Comparison of ENCODE assay signal across 1 cellular context in the genomic region with DNA sequence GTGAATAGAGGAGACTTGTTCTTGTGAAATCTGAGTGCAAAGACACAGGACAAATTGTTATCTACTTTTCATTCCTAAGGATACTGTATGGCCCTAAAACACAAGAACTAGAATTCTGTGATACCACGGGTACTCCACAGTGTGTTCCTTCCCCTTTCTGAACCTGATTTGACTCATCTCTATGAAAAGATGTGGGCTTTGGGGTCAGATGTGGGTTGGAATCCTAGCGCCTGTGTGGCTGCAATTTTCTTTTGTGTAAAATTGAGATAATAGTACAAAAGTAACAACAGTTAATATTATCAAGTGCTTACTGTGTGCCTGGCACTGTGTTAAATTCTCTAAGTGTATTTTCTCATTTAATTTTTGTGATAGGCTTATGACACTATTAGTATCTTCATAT.
TF ChIP-seq lines count a peak whose summit lies in the region.

No MANE protein-coding gene starts in this region.

TF ChIP-seq in GM12878, 131 proteins besides CTCF, POLR2A, EP300 and RAD21 (continued from another document and continues in another):
- TF ChIP-seq, protein P1, sequence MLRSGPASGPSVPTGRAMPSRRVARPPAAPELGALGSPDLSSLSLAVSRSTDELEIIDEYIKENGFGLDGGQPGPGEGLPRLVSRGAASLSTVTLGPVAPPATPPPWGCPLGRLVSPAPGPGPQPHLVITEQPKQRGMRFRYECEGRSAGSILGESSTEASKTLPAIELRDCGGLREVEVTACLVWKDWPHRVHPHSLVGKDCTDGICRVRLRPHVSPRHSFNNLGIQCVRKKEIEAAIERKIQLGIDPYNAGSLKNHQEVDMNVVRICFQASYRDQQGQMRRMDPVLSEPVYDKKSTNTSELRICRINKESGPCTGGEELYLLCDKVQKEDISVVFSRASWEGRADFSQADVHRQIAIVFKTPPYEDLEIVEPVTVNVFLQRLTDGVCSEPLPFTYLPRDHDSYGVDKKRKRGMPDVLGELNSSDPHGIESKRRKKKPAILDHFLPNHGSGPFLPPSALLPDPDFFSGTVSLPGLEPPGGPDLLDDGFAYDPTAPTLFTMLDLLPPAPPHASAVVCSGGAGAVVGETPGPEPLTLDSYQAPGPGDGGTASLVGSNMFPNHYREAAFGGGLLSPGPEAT (IDR thresholded peaks at IDR 0.05; ENCODE audit: low read depth), result peak; percentile 74; the same call in 1 of the 2 replicates
- TF ChIP-seq, protein P2, sequence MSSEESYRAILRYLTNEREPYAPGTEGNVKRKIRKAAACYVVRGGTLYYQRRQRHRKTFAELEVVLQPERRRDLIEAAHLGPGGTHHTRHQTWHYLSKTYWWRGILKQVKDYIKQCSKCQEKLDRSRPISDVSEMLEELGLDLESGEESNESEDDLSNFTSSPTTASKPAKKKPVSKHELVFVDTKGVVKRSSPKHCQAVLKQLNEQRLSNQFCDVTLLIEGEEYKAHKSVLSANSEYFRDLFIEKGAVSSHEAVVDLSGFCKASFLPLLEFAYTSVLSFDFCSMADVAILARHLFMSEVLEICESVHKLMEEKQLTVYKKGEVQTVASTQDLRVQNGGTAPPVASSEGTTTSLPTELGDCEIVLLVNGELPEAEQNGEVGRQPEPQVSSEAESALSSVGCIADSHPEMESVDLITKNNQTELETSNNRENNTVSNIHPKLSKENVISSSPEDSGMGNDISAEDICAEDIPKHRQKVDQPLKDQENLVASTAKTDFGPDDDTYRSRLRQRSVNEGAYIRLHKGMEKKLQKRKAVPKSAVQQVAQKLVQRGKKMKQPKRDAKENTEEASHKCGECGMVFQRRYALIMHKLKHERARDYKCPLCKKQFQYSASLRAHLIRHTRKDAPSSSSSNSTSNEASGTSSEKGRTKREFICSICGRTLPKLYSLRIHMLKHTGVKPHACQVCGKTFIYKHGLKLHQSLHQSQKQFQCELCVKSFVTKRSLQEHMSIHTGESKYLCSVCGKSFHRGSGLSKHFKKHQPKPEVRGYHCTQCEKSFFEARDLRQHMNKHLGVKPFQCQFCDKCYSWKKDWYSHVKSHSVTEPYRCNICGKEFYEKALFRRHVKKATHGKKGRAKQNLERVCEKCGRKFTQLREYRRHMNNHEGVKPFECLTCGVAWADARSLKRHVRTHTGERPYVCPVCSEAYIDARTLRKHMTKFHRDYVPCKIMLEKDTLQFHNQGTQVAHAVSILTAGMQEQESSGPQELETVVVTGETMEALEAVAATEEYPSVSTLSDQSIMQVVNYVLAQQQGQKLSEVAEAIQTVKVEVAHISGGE (CRISPR knock-in tag; IDR thresholded peaks at IDR 0.05), result no peak
- TF ChIP-seq, protein P3, sequence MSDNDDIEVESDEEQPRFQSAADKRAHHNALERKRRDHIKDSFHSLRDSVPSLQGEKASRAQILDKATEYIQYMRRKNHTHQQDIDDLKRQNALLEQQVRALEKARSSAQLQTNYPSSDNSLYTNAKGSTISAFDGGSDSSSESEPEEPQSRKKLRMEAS (IDR thresholded peaks at IDR 0.05; ENCODE audit: low read depth, low read length), result no peak
- TF ChIP-seq STAT3 (IDR thresholded peaks at IDR 0.05; ENCODE audit: low read depth, low read length), result no peak
- no peak for TF ChIP-seq NFYA (IDR thresholded peaks at IDR 0.05; ENCODE audit: borderline replicate concordance, low read depth, low read length)
- peak; percentile 81 for TF ChIP-seq EED (IDR thresholded peaks at IDR 0.05; ENCODE audit: low read depth)
- 0 out of 2 replicates have a peak, but pooled peaks have one; percentile 54 for TF ChIP-seq CREM (IDR thresholded peaks at IDR 0.05; ENCODE audit: low read depth)
- TF ChIP-seq, protein P4, sequence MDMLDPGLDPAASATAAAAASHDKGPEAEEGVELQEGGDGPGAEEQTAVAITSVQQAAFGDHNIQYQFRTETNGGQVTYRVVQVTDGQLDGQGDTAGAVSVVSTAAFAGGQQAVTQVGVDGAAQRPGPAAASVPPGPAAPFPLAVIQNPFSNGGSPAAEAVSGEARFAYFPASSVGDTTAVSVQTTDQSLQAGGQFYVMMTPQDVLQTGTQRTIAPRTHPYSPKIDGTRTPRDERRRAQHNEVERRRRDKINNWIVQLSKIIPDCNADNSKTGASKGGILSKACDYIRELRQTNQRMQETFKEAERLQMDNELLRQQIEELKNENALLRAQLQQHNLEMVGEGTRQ (IDR thresholded peaks at IDR 0.05; ENCODE audit: borderline replicate concordance, low read depth, low read length), result no peak
- no peak for TF ChIP-seq ZNF207 (IDR thresholded peaks at IDR 0.05; ENCODE audit: borderline replicate concordance)
- no peak for TF ChIP-seq ATF7 (IDR thresholded peaks at IDR 0.05; ENCODE audit: low read depth)
- TF ChIP-seq NR2C2 (IDR thresholded peaks at IDR 0.05; ENCODE audit: borderline replicate concordance, control insufficient read depth, insufficient read length, low read depth), result no peak
- TF ChIP-seq KAT2A (conservative IDR thresholded peaks at IDR 0.05; ENCODE audit: control insufficient read depth, low read depth, low read length), result no peak
- no peak for TF ChIP-seq MXI1 (IDR thresholded peaks at IDR 0.05; ENCODE audit: low read depth, low read length)
- TF ChIP-seq RB1 (IDR thresholded peaks at IDR 0.05; ENCODE audit: borderline replicate concordance), result no peak
- no peak for TF ChIP-seq CHD1 (IDR thresholded peaks at IDR 0.05; ENCODE audit: low read depth, low read length)
- peak; percentile 23; the same call in 1 of the 2 replicates for TF ChIP-seq MTA3 (IDR thresholded peaks at IDR 0.05; ENCODE audit: borderline replicate concordance, low read length)
- TF ChIP-seq, protein P5, sequence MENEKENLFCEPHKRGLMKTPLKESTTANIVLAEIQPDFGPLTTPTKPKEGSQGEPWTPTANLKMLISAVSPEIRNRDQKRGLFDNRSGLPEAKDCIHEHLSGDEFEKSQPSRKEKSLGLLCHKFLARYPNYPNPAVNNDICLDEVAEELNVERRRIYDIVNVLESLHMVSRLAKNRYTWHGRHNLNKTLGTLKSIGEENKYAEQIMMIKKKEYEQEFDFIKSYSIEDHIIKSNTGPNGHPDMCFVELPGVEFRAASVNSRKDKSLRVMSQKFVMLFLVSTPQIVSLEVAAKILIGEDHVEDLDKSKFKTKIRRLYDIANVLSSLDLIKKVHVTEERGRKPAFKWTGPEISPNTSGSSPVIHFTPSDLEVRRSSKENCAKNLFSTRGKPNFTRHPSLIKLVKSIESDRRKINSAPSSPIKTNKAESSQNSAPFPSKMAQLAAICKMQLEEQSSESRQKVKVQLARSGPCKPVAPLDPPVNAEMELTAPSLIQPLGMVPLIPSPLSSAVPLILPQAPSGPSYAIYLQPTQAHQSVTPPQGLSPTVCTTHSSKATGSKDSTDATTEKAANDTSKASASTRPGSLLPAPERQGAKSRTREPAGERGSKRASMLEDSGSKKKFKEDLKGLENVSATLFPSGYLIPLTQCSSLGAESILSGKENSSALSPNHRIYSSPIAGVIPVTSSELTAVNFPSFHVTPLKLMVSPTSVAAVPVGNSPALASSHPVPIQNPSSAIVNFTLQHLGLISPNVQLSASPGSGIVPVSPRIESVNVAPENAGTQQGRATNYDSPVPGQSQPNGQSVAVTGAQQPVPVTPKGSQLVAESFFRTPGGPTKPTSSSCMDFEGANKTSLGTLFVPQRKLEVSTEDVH (IDR thresholded peaks at IDR 0.05; ENCODE audit: low read depth, partially characterized antibody), result no peak
- TF ChIP-seq, protein P6, sequence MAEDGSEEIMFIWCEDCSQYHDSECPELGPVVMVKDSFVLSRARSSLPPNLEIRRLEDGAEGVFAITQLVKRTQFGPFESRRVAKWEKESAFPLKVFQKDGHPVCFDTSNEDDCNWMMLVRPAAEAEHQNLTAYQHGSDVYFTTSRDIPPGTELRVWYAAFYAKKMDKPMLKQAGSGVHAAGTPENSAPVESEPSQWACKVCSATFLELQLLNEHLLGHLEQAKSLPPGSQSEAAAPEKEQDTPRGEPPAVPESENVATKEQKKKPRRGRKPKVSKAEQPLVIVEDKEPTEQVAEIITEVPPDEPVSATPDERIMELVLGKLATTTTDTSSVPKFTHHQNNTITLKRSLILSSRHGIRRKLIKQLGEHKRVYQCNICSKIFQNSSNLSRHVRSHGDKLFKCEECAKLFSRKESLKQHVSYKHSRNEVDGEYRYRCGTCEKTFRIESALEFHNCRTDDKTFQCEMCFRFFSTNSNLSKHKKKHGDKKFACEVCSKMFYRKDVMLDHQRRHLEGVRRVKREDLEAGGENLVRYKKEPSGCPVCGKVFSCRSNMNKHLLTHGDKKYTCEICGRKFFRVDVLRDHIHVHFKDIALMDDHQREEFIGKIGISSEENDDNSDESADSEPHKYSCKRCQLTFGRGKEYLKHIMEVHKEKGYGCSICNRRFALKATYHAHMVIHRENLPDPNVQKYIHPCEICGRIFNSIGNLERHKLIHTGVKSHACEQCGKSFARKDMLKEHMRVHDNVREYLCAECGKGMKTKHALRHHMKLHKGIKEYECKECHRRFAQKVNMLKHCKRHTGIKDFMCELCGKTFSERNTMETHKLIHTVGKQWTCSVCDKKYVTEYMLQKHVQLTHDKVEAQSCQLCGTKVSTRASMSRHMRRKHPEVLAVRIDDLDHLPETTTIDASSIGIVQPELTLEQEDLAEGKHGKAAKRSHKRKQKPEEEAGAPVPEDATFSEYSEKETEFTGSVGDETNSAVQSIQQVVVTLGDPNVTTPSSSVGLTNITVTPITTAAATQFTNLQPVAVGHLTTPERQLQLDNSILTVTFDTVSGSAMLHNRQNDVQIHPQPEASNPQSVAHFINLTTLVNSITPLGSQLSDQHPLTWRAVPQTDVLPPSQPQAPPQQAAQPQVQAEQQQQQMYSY (CRISPR knock-in tag; IDR thresholded peaks at IDR 0.05), result no peak
- TF ChIP-seq DPF2 (IDR thresholded peaks at IDR 0.05), result peak; percentile 93
- TF ChIP-seq LARP7 (IDR thresholded peaks at IDR 0.05), result no peak
- no peak for TF ChIP-seq CEBPB (IDR thresholded peaks at IDR 0.05; ENCODE audit: borderline replicate concordance in 1 of 2, low read depth in 2 of 2, low read length in 2 of 2)
- TF ChIP-seq, protein P7, sequence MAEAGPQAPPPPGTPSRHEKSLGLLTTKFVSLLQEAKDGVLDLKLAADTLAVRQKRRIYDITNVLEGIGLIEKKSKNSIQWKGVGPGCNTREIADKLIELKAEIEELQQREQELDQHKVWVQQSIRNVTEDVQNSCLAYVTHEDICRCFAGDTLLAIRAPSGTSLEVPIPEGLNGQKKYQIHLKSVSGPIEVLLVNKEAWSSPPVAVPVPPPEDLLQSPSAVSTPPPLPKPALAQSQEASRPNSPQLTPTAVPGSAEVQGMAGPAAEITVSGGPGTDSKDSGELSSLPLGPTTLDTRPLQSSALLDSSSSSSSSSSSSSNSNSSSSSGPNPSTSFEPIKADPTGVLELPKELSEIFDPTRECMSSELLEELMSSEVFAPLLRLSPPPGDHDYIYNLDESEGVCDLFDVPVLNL (IDR thresholded peaks at IDR 0.05; ENCODE audit: low read depth, low read length), result no peak
- TF ChIP-seq TARDBP (IDR thresholded peaks at IDR 0.05; ENCODE audit: borderline replicate concordance), result no peak
- TF ChIP-seq TCF7 (IDR thresholded peaks at IDR 0.05; ENCODE audit: borderline replicate concordance), result 0 out of 2 replicates have a peak, but pooled peaks have one; percentile 37
- peak; percentile 87 for TF ChIP-seq JUNB (IDR thresholded peaks at IDR 0.05)
- TF ChIP-seq PAX5 (IDR thresholded peaks at IDR 0.05; ENCODE audit: borderline replicate concordance, low read depth, low read length), result 0 out of 2 replicates have a peak, but pooled peaks have one; percentile 14
- no peak for TF ChIP-seq CHD2 (IDR thresholded peaks at IDR 0.05; ENCODE audit: borderline replicate concordance, low read depth, low read length)
- TF ChIP-seq SIN3A (IDR thresholded peaks at IDR 0.05; ENCODE audit: low read depth, low read length), result no peak
- no peak for TF ChIP-seq BRCA1 (IDR thresholded peaks at IDR 0.05; ENCODE audit: low read depth, low read length)
- TF ChIP-seq, protein P8, sequence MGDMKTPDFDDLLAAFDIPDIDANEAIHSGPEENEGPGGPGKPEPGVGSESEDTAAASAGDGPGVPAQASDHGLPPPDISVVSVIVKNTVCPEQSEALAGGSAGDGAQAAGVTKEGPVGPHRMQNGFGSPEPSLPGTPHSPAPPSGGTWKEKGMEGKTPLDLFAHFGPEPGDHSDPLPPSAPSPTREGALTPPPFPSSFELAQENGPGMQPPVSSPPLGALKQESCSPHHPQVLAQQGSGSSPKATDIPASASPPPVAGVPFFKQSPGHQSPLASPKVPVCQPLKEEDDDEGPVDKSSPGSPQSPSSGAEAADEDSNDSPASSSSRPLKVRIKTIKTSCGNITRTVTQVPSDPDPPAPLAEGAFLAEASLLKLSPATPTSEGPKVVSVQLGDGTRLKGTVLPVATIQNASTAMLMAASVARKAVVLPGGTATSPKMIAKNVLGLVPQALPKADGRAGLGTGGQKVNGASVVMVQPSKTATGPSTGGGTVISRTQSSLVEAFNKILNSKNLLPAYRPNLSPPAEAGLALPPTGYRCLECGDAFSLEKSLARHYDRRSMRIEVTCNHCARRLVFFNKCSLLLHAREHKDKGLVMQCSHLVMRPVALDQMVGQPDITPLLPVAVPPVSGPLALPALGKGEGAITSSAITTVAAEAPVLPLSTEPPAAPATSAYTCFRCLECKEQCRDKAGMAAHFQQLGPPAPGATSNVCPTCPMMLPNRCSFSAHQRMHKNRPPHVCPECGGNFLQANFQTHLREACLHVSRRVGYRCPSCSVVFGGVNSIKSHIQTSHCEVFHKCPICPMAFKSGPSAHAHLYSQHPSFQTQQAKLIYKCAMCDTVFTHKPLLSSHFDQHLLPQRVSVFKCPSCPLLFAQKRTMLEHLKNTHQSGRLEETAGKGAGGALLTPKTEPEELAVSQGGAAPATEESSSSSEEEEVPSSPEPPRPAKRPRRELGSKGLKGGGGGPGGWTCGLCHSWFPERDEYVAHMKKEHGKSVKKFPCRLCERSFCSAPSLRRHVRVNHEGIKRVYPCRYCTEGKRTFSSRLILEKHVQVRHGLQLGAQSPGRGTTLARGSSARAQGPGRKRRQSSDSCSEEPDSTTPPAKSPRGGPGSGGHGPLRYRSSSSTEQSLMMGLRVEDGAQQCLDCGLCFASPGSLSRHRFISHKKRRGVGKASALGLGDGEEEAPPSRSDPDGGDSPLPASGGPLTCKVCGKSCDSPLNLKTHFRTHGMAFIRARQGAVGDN (IDR thresholded peaks at IDR 0.05), result no peak
- TF ChIP-seq, protein P9, sequence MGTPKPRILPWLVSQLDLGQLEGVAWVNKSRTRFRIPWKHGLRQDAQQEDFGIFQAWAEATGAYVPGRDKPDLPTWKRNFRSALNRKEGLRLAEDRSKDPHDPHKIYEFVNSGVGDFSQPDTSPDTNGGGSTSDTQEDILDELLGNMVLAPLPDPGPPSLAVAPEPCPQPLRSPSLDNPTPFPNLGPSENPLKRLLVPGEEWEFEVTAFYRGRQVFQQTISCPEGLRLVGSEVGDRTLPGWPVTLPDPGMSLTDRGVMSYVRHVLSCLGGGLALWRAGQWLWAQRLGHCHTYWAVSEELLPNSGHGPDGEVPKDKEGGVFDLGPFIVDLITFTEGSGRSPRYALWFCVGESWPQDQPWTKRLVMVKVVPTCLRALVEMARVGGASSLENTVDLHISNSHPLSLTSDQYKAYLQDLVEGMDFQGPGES (IDR thresholded peaks at IDR 0.05), result no peak
- no peak for TF ChIP-seq FOS (IDR thresholded peaks at IDR 0.05; ENCODE audit: borderline replicate concordance, extremely low read depth, insufficient read length)
- TF ChIP-seq RUNX3 (IDR thresholded peaks at IDR 0.05; ENCODE audit: low read length), result peak; percentile 98
- peak; percentile 87 to 90; a peak in 3 of 4 replicates for TF ChIP-seq IKZF2 (IDR thresholded peaks at IDR 0.05)
- no peak for TF ChIP-seq STAT1 (conservative IDR thresholded peaks at IDR 0.05)
- TF ChIP-seq BMI1 (IDR thresholded peaks at IDR 0.05; ENCODE audit: borderline replicate concordance), result peak; percentile 39; the same call in 1 of the 2 replicates
